Comparison of ENCODE assay signal across 1 cellular context in genomic region chr11:803467-803742, GRCh38.
TF ChIP-seq lines count a peak whose summit lies in the region.

No MANE protein-coding gene starts in this region.

TF ChIP-seq in H1, 55 proteins besides CTCF, POLR2A, EP300 and RAD21:
- no peak for TF ChIP-seq TAF1 (IDR thresholded peaks at IDR 0.05; ENCODE audit: low read depth, low read length)
- TF ChIP-seq KDM1A (IDR thresholded peaks at IDR 0.05; ENCODE audit: borderline replicate concordance, low read length) = no peak
- no peak for TF ChIP-seq ASH2L (IDR thresholded peaks at IDR 0.05; ENCODE audit: low read length)
- no peak for TF ChIP-seq SP4 (IDR thresholded peaks at IDR 0.05; ENCODE audit: low read length)
- no peak for TF ChIP-seq CEBPB (IDR thresholded peaks at IDR 0.05; ENCODE audit: low read depth, low read length)
- no peak for TF ChIP-seq SIRT6 (IDR thresholded peaks at IDR 0.05; ENCODE audit: low read length)
- no peak for TF ChIP-seq RNF2 (IDR thresholded peaks at IDR 0.05; ENCODE audit: borderline replicate concordance, low read depth, low read length, missing control alignments, poor library complexity, severe bottlenecking)
- TF ChIP-seq SUZ12 (IDR thresholded peaks at IDR 0.05; ENCODE audit: low read length) = no peak
- no peak for TF ChIP-seq HDAC6 (IDR thresholded peaks at IDR 0.05; ENCODE audit: low read depth, low read length)
- no peak for TF ChIP-seq NANOG (IDR thresholded peaks at IDR 0.05; ENCODE audit: insufficient read depth, low read depth, low read length, poor library complexity, severe bottlenecking)
- TF ChIP-seq POU5F1 (IDR thresholded peaks at IDR 0.05; ENCODE audit: low read depth, low read length) = no peak
- TF ChIP-seq SP2 (IDR thresholded peaks at IDR 0.05; ENCODE audit: low read length) = no peak
- no peak for TF ChIP-seq KDM5A (IDR thresholded peaks at IDR 0.05; ENCODE audit: low read length)
- no peak for TF ChIP-seq EGR1 (IDR thresholded peaks at IDR 0.05; ENCODE audit: borderline replicate concordance, low read depth, low read length)
